ENCODE assay signal across 8 cellular contexts in the genomic region with DNA sequence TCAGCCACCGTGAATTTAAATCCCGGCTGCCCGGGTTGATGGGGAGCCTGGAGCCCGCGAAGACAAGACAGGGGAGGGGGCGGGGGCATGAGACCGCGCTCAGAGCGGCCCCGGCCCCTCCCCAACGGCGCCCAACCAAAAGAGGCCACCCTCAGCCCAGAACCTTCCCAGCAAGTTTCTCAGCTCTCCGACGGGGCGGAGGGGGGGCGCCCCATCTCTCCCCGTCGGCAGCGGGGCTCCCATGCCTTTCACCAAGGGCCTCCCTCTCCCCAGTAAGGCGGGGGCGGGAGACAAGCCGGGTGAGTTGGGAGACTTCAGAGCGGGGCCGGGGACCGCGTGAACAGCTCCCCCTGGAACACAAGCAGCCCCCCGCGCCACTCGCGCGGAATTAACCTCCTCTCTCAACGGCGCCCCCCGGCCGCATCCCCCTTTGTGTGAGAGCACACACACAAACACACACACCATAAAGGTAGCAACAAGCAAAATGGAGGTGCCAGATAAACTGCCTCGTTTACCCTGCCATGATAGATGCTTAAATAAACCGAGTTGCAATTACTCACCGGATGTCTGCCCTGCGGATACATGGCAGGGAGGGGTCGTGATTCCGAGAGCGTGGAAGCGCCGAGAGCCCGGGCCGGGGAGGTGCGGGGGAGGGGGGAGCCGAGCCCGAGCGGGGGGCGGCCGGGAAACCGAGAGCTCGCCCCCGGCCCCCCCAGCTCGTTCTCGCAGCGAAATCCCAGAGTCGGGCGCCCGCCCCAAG. TPM values are rescaled to one million over a fixed set of nuclear protein-coding genes. Genes with fewer than 3 reads are reported as not detected.
DNase-seq lines count a peak whose midpoint lies in the region; ATAC-seq and TF ChIP-seq lines count a peak whose summit lies in the region.

No MANE protein-coding gene starts in this region.

- H3K4me1 ChIP-seq in MM.1S (ENCODE audit: low read length) = peaks cover 35% of the 10 kb centered on the region
- H3K4me1 ChIP-seq in endodermal cell (ENCODE audit: control insufficient read depth, insufficient read depth, low read length) = peaks cover 23% of the 10 kb centered on the region
- peaks cover 31 to 61% of the 10 kb centered on the region in 2 donors for H3K4me1 ChIP-seq in thoracic aorta (ENCODE audit: control insufficient read depth in 1 of 2, low read depth in 2 of 2)

- H3K27ac Mint-ChIP-seq in endodermal cell (peak overlapping the region; percentile 94), natural killer cell (peak overlapping the region; percentile 67 to 100)

- H3K27me3 ChIP-seq in GM06990 (replicated peaks; ENCODE audit: control insufficient read depth, insufficient read depth, low read length) (no peaks in the 10 kb centered on the region; the same call in 1 of the 2 replicates), MM.1S (replicated peaks; ENCODE audit: insufficient read depth, low read length) (no peaks in the 10 kb centered on the region), endodermal cell (ENCODE audit: control insufficient read depth, insufficient read depth, low read length, poor library complexity, severe bottlenecking) (no peaks in the 10 kb centered on the region), thoracic aorta (replicated peaks; ENCODE audit: insufficient read depth) (no peaks in the 10 kb centered on the region)

- H3K4me3 ChIP-seq in GM06990 (replicated peaks; ENCODE audit: low read depth, low read length) (peak overlapping the region; percentile 94), MM.1S (ENCODE audit: low read length) (peak overlapping the region; percentile 80), endodermal cell (ENCODE audit: low read length) (peak overlapping the region; percentile 81), thoracic aorta (peak overlapping the region; percentile 94)

- 0% methylated on average over 5 to 56 of the region's 61 CpGs for WGBS in endodermal cell (ENCODE audit: insufficient coverage in 1 of 2, insufficient read length in 1 of 2), 2 experiments

- no peak for TF ChIP-seq CTCF in GM06990 (IDR thresholded peaks at IDR 0.05; ENCODE audit: insufficient read depth, low read length, poor library complexity, severe bottlenecking)
- no peak; the same call in 1 of the 2 replicates for TF ChIP-seq CTCF in MM.1S (IDR thresholded peaks at IDR 0.05; ENCODE audit: low read length)
- no peak for TF ChIP-seq CTCF in endodermal cell (conservative IDR thresholded peaks at IDR 0.05)
- no peak for TF ChIP-seq CTCF in natural killer cell (IDR thresholded peaks at IDR 0.05)
- TF ChIP-seq CTCF in thoracic aorta (IDR thresholded peaks at IDR 0.05) = peak; percentile 0

- H3K36me3 ChIP-seq in GM06990 (ENCODE audit: control insufficient read depth, insufficient read depth, low read length) (peaks cover 4% of the 10 kb centered on the region), MM.1S (replicated peaks; ENCODE audit: insufficient read depth, low read length) (no peaks in the 10 kb centered on the region), endodermal cell (ENCODE audit: control insufficient read depth, insufficient read depth, low read length) (peaks cover 16% of the 10 kb centered on the region), thoracic aorta (peaks cover 4% of the 10 kb centered on the region)

- no peaks in the 10 kb centered on the region for H3K9me2 ChIP-seq in MM.1S (replicated peaks; ENCODE audit: insufficient read depth, low read length)

- peak overlapping the region; percentile 57; the same call in 1 of the 2 replicates for H3K27ac ChIP-seq in MM.1S (ENCODE audit: low read length)
- H3K27ac ChIP-seq in endodermal cell (ENCODE audit: low read depth, low read length) = peak overlapping the region; percentile 96
- peak overlapping the region; percentile 93 to 96 for H3K27ac ChIP-seq in thoracic aorta

- intact Hi-C loops in natural killer cell (cut with micrococcal nuclease) = loop anchor here (5.0 to 10.0 kb wide), 4 partner anchors 46 to 668 kb away; a partner anchor contains a TSS

- peaks cover 27% of the 10 kb centered on the region for H3F3A ChIP-seq in MM.1S (ENCODE audit: insufficient read depth, low read length)

- H3K4me2 ChIP-seq in MM.1S (ENCODE audit: low read depth, low read length) = peak overlapping the region; percentile 88

- H2AFZ ChIP-seq in MM.1S (ENCODE audit: low read length) = no peak overlapping the region

- H3K79me2 ChIP-seq in MM.1S (ENCODE audit: low read length) = peaks cover 71% of the 10 kb centered on the region

- peaks cover 5% of the 10 kb centered on the region for H3K36me3 Mint-ChIP-seq in endodermal cell (ENCODE audit: low read depth)
- no peaks in the 10 kb centered on the region for H3K36me3 Mint-ChIP-seq in natural killer cell

- H3K9ac ChIP-seq in MM.1S (ENCODE audit: low read length) (peak overlapping the region; percentile 99), endodermal cell (ENCODE audit: extremely low read depth, low read length, poor library complexity, severe bottlenecking) (peak overlapping the region; percentile 94)

- H3K27me3 Mint-ChIP-seq in endodermal cell (ENCODE audit: insufficient read depth) (no peaks in the 10 kb centered on the region), natural killer cell (ENCODE audit: low read depth in 2 of 2) (peaks cover 27 to 33% of the 10 kb centered on the region in 2 donors)

- DNase-seq in GM06990 (ENCODE audit: extremely low read depth, insufficient read length) = peak; percentile 52
- DNase-seq in MM.1S = peak; percentile 36
- DNase-seq in activated CD4-positive, alpha-beta T cell treated with anti-CD3 and anti-CD28 coated beads, Interleukin-2, amount 50 U/mL, for 48 hours = peak; percentile 59 to 67
- no peak for DNase-seq in endodermal cell
- DNase-seq in natural killer cell = peak; percentile 37
- no peak for DNase-seq in thoracic aorta (ENCODE audit: low spot score)
- no peak for DNase-seq in globus pallidus (ENCODE audit: low spot score)

- H3K4me1 Mint-ChIP-seq in endodermal cell (peaks cover 40% of the 10 kb centered on the region), natural killer cell (peaks cover 59 to 76% of the 10 kb centered on the region in 2 donors)

- H3K9me3 ChIP-seq in MM.1S (replicated peaks; ENCODE audit: insufficient read depth, low read length) = no peaks in the 10 kb centered on the region
- H3K9me3 ChIP-seq in endodermal cell (ENCODE audit: control insufficient read depth, low read length) = no peaks in the 10 kb centered on the region
- no peaks in the 10 kb centered on the region for H3K9me3 ChIP-seq in thoracic aorta

- peaks cover 34% of the 10 kb centered on the region for H4K20me1 ChIP-seq in MM.1S (ENCODE audit: insufficient read depth, low read length)

- H3K9me3 Mint-ChIP-seq in endodermal cell (no peaks in the 10 kb centered on the region), natural killer cell (no peaks in the 10 kb centered on the region)

- H3K4me3 Mint-ChIP-seq in endodermal cell = peak overlapping the region; percentile 97
- H3K4me3 Mint-ChIP-seq in natural killer cell = peak overlapping the region; percentile 95

- ATAC-seq in natural killer cell (no peak), thoracic aorta (ENCODE audit: insufficient number of reproducible peaks, low FRiP score, low read depth) (no peak), HG03196 (IDR thresholded peaks at IDR 0.05; ENCODE audit: unreplicated experiment) (no peak)

RNA-seq across cellular contexts. Expression of a gene that starts 1.3 kb away (rescaled TPM):
- total RNA-seq in endodermal cell = 10 to 100 TPM; 66.5 to 81.1 TPM
- polyA plus RNA-seq in endodermal cell (2013, experiment 1 of 2) = 51.9 TPM
- polyA plus RNA-seq in endodermal cell (2013, experiment 2 of 2) = 48.9 TPM
- total RNA-seq in natural killer cell = 10 to 100 TPM; 32.1 to 94.9 (median 36.7) TPM
- total RNA-seq in thoracic aorta = 100 to 1,000 TPM in 1 of 2 donors, 10 to 100 TPM in 1; 78.3 to 124 TPM

Comparison
In these comparisons a context has a peak if more than half of its experiments do, and no peak if none do; other contexts are left out.
1. DNase-seq: peak in GM06990 (single experiment), MM.1S (single experiment), activated CD4-positive, alpha-beta T cell treated with anti-CD3 and anti-CD28 coated beads, Interleukin-2, amount 50 U/mL, for 48 hours (2 of 2) and natural killer cell (single experiment); none in endodermal cell (single experiment), thoracic aorta (single experiment) and globus pallidus (single experiment).
2. Peak in every context shown above with its lines, with median percentiles within 50 percentile points of each other: H3K4me3 ChIP-seq and H3K27ac ChIP-seq.